In genomic region chr12:6065131-6065871, GRCh38 we compare ENCODE assay signal across 24 cellular contexts. TPM values are rescaled to one million over a fixed set of nuclear protein-coding genes. Genes with fewer than 3 reads are reported as not detected.
DNase-seq lines count a peak whose midpoint lies in the region; ATAC-seq, FAIRE-seq and TF ChIP-seq lines count a peak whose summit lies in the region.
"Had no signal": no experiment of that assay in that cellular context is flagged by ENCODE, and none has a peak within 500 bp of the region (broad histone marks: within the 10 kb centered on the region; RNA-seq: fewer than 3 reads in every experiment).

No MANE protein-coding gene starts in this region.

- no peak overlapping the region for H3K4ac ChIP-seq in H1 (replicated peaks; ENCODE audit: insufficient read length, low read depth, low read length)
- H3K4ac ChIP-seq in neuronal stem cell (ENCODE audit: low read length): no peak overlapping the region

- peaks cover 13% of the 10 kb centered on the region for H3K4me1 Mint-ChIP-seq in T-helper 2 cell treated with Interferon-gamma antibody and Interleukin-4, amounts not matched to agents 5 μg/mL and 100 μg/mL, for 36 hours (ENCODE audit: low read depth)

- H3K9ac ChIP-seq in H1 (replicated peaks in 1 of 4; ENCODE audit: extremely low read depth in 1 of 4, low read depth in 3 of 4, low read length in 3 of 4): no peak overlapping the region
- H3K9ac ChIP-seq in neuronal stem cell (ENCODE audit: low read depth, low read length, poor library complexity): no peak overlapping the region

- no peaks in the 10 kb centered on the region for H3K23me2 ChIP-seq in H1 (ENCODE audit: low read depth, low read length)

- H3K4me3 ChIP-seq in H1 (ENCODE audit: extremely low read depth in 1 of 4, insufficient read depth in 2 of 4, low read depth in 3 of 4, low read length in 4 of 4): no peak overlapping the region
- H3K4me3 ChIP-seq in neuronal stem cell (ENCODE audit: low read length in 2 of 2): no peak overlapping the region
- H3K4me3 ChIP-seq: HAP-1, K562 had no signal

- no peak overlapping the region for H3K18ac ChIP-seq in H1 (ENCODE audit: extremely low read depth, low read length)
- peak overlapping the region; percentile 46 for H3K18ac ChIP-seq in neuronal stem cell (ENCODE audit: low read length)

- H2BK5ac ChIP-seq in H1 (ENCODE audit: low read depth, low read length): no peak overlapping the region
- H2BK5ac ChIP-seq in neuronal stem cell (ENCODE audit: low read length): no peak overlapping the region

- H3K79me2 ChIP-seq in H1 (ENCODE audit: control insufficient read depth in 1 of 2, insufficient read depth in 2 of 2, low read length in 2 of 2): no peaks in the 10 kb centered on the region

- H2BK20ac ChIP-seq in H1 (ENCODE audit: low read length): no peak overlapping the region

- DNase-seq in T-helper 2 cell treated with Interferon-gamma antibody and Interleukin-4, amounts not matched to agents 5 μg/mL and 100 μg/mL, for 36 hours (ENCODE audit: low spot score): no peak
- DNase-seq in T-helper 2 cell: no peak
- DNase-seq in H1 (ENCODE audit: low read depth in 1 of 2, low spot score in 2 of 2): no peak
- no peak for DNase-seq in neuronal stem cell (ENCODE audit: low spot score)
- DNase-seq in NCI-H82 treated with DMSO at 0.1 percent for 48 hours (lab: John Stamatoyannopoulos, UW; ENCODE audit: unreplicated experiment): no peak
- DNase-seq: C1 segment of cervical spinal cord; COR-L47; GF-D8; NCI-H1436 treated with DMSO at 0.1 percent for 48 hours; NCI-H2081; NCI-H2227 treated with DMSO at 0.1 percent for 48 hours; NCI-H526; NK-92 treated with Interleukin-12 subunit alpha and Interleukin-12 subunit beta, amount 100 ng/mL, for 24 hours; OCI-M1; RPMI8226 had no signal

- H3K4me2 ChIP-seq in H1 (ENCODE audit: insufficient read depth in 1 of 2, low read depth in 2 of 2, low read length in 2 of 2) (peak overlapping the region in 1 of 2 experiments; percentile 8; a peak in 1 of 4 replicates), neuronal stem cell (ENCODE audit: insufficient read depth, low read length, poor library complexity, severe bottlenecking) (no peak overlapping the region)

- no peaks in the 10 kb centered on the region for H4K20me1 ChIP-seq in H1 (replicated peaks in 1 of 2; ENCODE audit: control insufficient read depth in 1 of 2, insufficient read depth in 2 of 2, low read length in 2 of 2)

- no peak overlapping the region for H4K8ac ChIP-seq in H1 (ENCODE audit: extremely low read depth, insufficient read depth, low read length)
- peak overlapping the region; percentile 56 for H4K8ac ChIP-seq in neuronal stem cell (ENCODE audit: low read depth, low read length)

- TF ChIP-seq POLR2A in H1 (IDR thresholded peaks at IDR 0.05; ENCODE audit: control extremely low read depth in 1 of 2, low read depth in 2 of 2, low read length in 2 of 2): no peak

- no peak for TF ChIP-seq RAD21 in H1 (IDR thresholded peaks at IDR 0.05 in 1 of 2, conservative IDR thresholded peaks at IDR 0.05 in 1 of 2; ENCODE audit: low read depth in 2 of 2, low read length in 2 of 2)

- H3K27ac Mint-ChIP-seq in T-helper 2 cell treated with Interferon-gamma antibody and Interleukin-4, amounts not matched to agents 5 μg/mL and 100 μg/mL, for 36 hours: peak overlapping the region; percentile 10

- H3K14ac ChIP-seq in H1 (ENCODE audit: insufficient read length) (no peak overlapping the region), neuronal stem cell (ENCODE audit: low read length) (peak overlapping the region; percentile 48)

- H3K36me3 ChIP-seq in H1 (ENCODE audit: control insufficient read depth in 2 of 4, insufficient read depth in 4 of 4, low read length in 3 of 4): no peaks in the 10 kb centered on the region
- H3K36me3 ChIP-seq in neuronal stem cell (replicated peaks in 1 of 2; ENCODE audit: control insufficient read depth in 2 of 2, insufficient read depth in 2 of 2, low read length in 2 of 2): no peaks in the 10 kb centered on the region
- H3K36me3 ChIP-seq: HAP-1 had no signal

- no peak overlapping the region for H4K5ac ChIP-seq in H1 (ENCODE audit: insufficient read length, low read depth, low read length)

- H2BK120ac ChIP-seq in H1 (replicated peaks; ENCODE audit: low read depth, low read length): no peak overlapping the region
- H2BK120ac ChIP-seq in neuronal stem cell (ENCODE audit: low read depth, low read length): peak overlapping the region; percentile 29

- no peak overlapping the region for H3K4me3 Mint-ChIP-seq in T-helper 2 cell treated with Interferon-gamma antibody and Interleukin-4, amounts not matched to agents 5 μg/mL and 100 μg/mL, for 36 hours

- H2BK12ac ChIP-seq in H1 (ENCODE audit: low read depth, low read length) (peak overlapping the region; percentile 33; the same call in 1 of the 2 replicates), neuronal stem cell (ENCODE audit: low read length) (no peak overlapping the region)

- no peaks in the 10 kb centered on the region; a peak in 1 of 7 replicates for H3K4me1 ChIP-seq in H1 (replicated peaks in 1 of 4; ENCODE audit: control insufficient read depth in 3 of 4, insufficient read depth in 4 of 4, low read length in 3 of 4)
- H3K4me1 ChIP-seq in neuronal stem cell (ENCODE audit: control insufficient read depth in 2 of 2, insufficient read depth in 1 of 2, low read depth in 1 of 2, low read length in 2 of 2): peaks cover 0 to 3% of the 10 kb centered on the region in 2 donors
- H3K4me1 ChIP-seq: HAP-1 had no signal

- no peaks in the 10 kb centered on the region for H3K9me3 Mint-ChIP-seq in T-helper 2 cell treated with Interferon-gamma antibody and Interleukin-4, amounts not matched to agents 5 μg/mL and 100 μg/mL, for 36 hours

- H2AFZ ChIP-seq in H1 (ENCODE audit: low read length) (no peak overlapping the region), neuronal stem cell (ENCODE audit: low read length) (no peak overlapping the region)

- no peak for TF ChIP-seq EP300 in H1 (IDR thresholded peaks at IDR 0.05; ENCODE audit: borderline replicate concordance in 1 of 2, low read depth in 2 of 2, low read length in 2 of 2)

- H3K23ac ChIP-seq in H1 (ENCODE audit: insufficient read length) (no peak overlapping the region), neuronal stem cell (ENCODE audit: low read depth, low read length, poor library complexity) (peak overlapping the region; percentile 27)

- ATAC-seq in GM21390 (IDR thresholded peaks at IDR 0.05; ENCODE audit: unreplicated experiment) (no peak), GM19452 (IDR thresholded peaks at IDR 0.05; ENCODE audit: unreplicated experiment) (no peak), HG03139 (IDR thresholded peaks at IDR 0.05; ENCODE audit: unreplicated experiment) (no peak)
- ATAC-seq: K562 had no signal

- WGBS in H1 (ENCODE audit: extremely low coverage in 1 of 2, insufficient coverage in 1 of 2, insufficient read length in 1 of 2, insufficient replicate concordance in 2 of 2, low coverage in 1 of 2, low lambda C conversion rate in 2 of 2, missing lambda C conversion rate in 1 of 2), 2 experiments: 80% methylated on average over 8 of the region's 8 CpGs; no CpG with 5 or more reads in 1 of the 2 experiments
- no CpG with 5 or more reads among the region's 8 CpGs for WGBS in neuronal stem cell (ENCODE audit: extremely low coverage in 2 of 2, insufficient read length in 2 of 2, insufficient replicate concordance in 1 of 2), 2 donors

- POLR2A ChIA-PET in H1 (lab: Charles Lee; ENCODE audit: partially characterized antibody): interaction anchor here (0.5 to 1.3 kb wide), 5 partner anchors 11 to 210 kb away, joined by 3 to 4 read pairs (median 3); no protein-coding TSS in a partner anchor

- H2BK15ac ChIP-seq in H1 (ENCODE audit: low read length) (peak overlapping the region; percentile 81; the same call in 1 of the 2 replicates), neuronal stem cell (ENCODE audit: low read length) (peak overlapping the region; percentile 82)

- H3K79me1 ChIP-seq in H1 (ENCODE audit: low read depth, low read length) (no peaks in the 10 kb centered on the region), neuronal stem cell (ENCODE audit: low read depth, low read length) (peaks cover 2% of the 10 kb centered on the region)

- no peaks in the 10 kb centered on the region for H3K9me3 ChIP-seq in H1 (ENCODE audit: insufficient read depth in 2 of 2, low read depth in 1 of 2, low read length in 1 of 2)
- H3K9me3 ChIP-seq in neuronal stem cell (replicated peaks in 1 of 2; ENCODE audit: control insufficient read depth in 2 of 2, insufficient read depth in 1 of 2, low read depth in 1 of 2, low read length in 2 of 2): no peaks in the 10 kb centered on the region
- H3K9me3 ChIP-seq: HAP-1 had no signal

- no peaks in the 10 kb centered on the region for H3K27me3 ChIP-seq in H1 (replicated peaks in 1 of 4; ENCODE audit: control insufficient read depth in 3 of 4, extremely low read depth in 1 of 4, insufficient read depth in 3 of 4, low read length in 3 of 4)
- no peaks in the 10 kb centered on the region for H3K27me3 ChIP-seq in neuronal stem cell (ENCODE audit: control insufficient read depth in 3 of 3, insufficient read depth in 3 of 3, low read depth in 1 of 3, low read length in 3 of 3)

- no peak overlapping the region for H2AK5ac ChIP-seq in H1 (ENCODE audit: low read depth, low read length)
- H2AK5ac ChIP-seq in neuronal stem cell (ENCODE audit: low read depth, low read length): peak overlapping the region; percentile 48

- H3K36me3 Mint-ChIP-seq in T-helper 2 cell treated with Interferon-gamma antibody and Interleukin-4, amounts not matched to agents 5 μg/mL and 100 μg/mL, for 36 hours (ENCODE audit: low read depth): no peaks in the 10 kb centered on the region

- H3K27ac ChIP-seq in H1 (ENCODE audit: low read depth, low read length) (no peak overlapping the region), neuronal stem cell (replicated peaks; ENCODE audit: low read length) (no peak overlapping the region)
- H3K27ac ChIP-seq: HL-60 had no signal

- no peak overlapping the region for H4K91ac ChIP-seq in H1 (replicated peaks; ENCODE audit: insufficient read length, low read length)
- no peak overlapping the region for H4K91ac ChIP-seq in neuronal stem cell (ENCODE audit: low read depth, low read length, poor library complexity)

- peaks cover 22% of the 10 kb centered on the region for H3K27me3 Mint-ChIP-seq in T-helper 2 cell treated with Interferon-gamma antibody and Interleukin-4, amounts not matched to agents 5 μg/mL and 100 μg/mL, for 36 hours (ENCODE audit: low read depth)

- no peak for TF ChIP-seq CTCF in H1 (IDR thresholded peaks at IDR 0.05; ENCODE audit: control extremely low read depth in 1 of 3, insufficient read depth in 1 of 3, low read depth in 1 of 3, low read length in 3 of 3)

- CTCF ChIA-PET in H1 (lab: Charles Lee; ENCODE audit: partially characterized antibody): interaction anchor here (0.7 to 12.1 kb wide), 19 partner anchors 11 to 257 kb away, joined by 3 to 130 read pairs (median 6); no protein-coding TSS in a partner anchor

- FAIRE-seq in H1 (lab: Jason Lieb, UNC): no peak
- FAIRE-seq: GM12891, GM18507, K562 had no signal

- H3K56ac ChIP-seq in H1 (replicated peaks; ENCODE audit: insufficient read length, low read depth, low read length): no peak overlapping the region

RNA-seq across cellular contexts. Expression of gene VWF, which starts 59.2 kb away (rescaled TPM):
- 0.60 and 0.63 TPM in 2 replicates for total RNA-seq in H1 (2021; fragmentation: NEBNext Ultra II Directional; extraction: Animal tissue kit (Norgen Biotek cat#: 25700))
- polyA plus RNA-seq in H1 (2011; rRNA removed): 0.39 and 0.67 TPM in 2 replicates
- 0.40 TPM for polyA plus RNA-seq in H1 (2011; cell fraction: cytosol; rRNA removed)
- 1.1 TPM for polyA plus RNA-seq in H1 (2011; cell fraction: nucleus; rRNA removed)
- polyA plus RNA-seq in H1 (2012, experiment 1 of 2): 0.54 to 0.73 TPM (median 0.56 TPM) in 4 replicates
- 0.18 TPM for polyA plus RNA-seq in H1 (2012, experiment 2 of 2)
- polyA plus RNA-seq in H1 (2013, experiment 1 of 2): 0.28 TPM
- polyA plus RNA-seq in H1 (2013, experiment 2 of 2): 0.17 TPM
- 1.2 and 1.5 TPM in 2 replicates for polyA minus RNA-seq in H1 (2011; rRNA and poly(A)+ RNA removed)
- polyA minus RNA-seq in H1 (2011; cell fraction: cytosol; rRNA and poly(A)+ RNA removed): 0.37 TPM
- polyA minus RNA-seq in H1 (2011; cell fraction: nucleus; rRNA and poly(A)+ RNA removed): 1.7 TPM
- 0.24 TPM for polyA plus RNA-seq in neuronal stem cell (2013, experiment 1 of 2)
- polyA plus RNA-seq in neuronal stem cell (2013, experiment 2 of 2): 0.25 TPM
- total RNA-seq: Daoy had no signal
- polyA plus RNA-seq: K562 had no signal
